In the genomic region with DNA sequence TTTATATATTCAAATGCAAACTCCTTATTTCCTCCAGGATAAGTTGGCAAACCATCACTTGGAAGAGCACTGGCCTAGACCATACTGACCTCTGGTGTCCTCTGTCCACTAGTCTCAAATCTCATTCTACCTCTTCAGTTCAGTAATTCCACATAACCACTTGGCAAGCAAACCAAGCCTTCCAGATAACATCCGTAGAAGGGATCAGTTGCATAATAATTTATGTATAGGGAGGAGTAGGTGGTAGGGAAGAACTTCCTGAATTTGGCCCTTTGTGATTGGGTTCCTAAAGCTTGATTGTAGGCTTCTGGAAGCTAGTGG, we compare ENCODE assay signal across 10 cellular contexts. TPM values are rescaled to one million over a fixed set of nuclear protein-coding genes. Genes with fewer than 3 reads are reported as not detected.
DNase-seq lines count a peak whose midpoint lies in the region; ATAC-seq, FAIRE-seq and TF ChIP-seq lines count a peak whose summit lies in the region.
"Had no signal": no experiment of that assay in that cellular context is flagged by ENCODE, and none has a peak within 500 bp of the region (broad histone marks: within the 10 kb centered on the region; RNA-seq: fewer than 3 reads in every experiment).

No MANE protein-coding gene starts in this region.

- H3K9ac ChIP-seq in astrocyte (ENCODE audit: low read length) (no peak overlapping the region), neuronal stem cell (ENCODE audit: low read depth, low read length, poor library complexity) (no peak overlapping the region)

- H3K79me2 ChIP-seq in astrocyte (ENCODE audit: insufficient read depth, low read length): peaks cover 91% of the 10 kb centered on the region

- ATAC-seq in right cardiac atrium: peak; percentile 77 to 86
- ATAC-seq in HG03196 (IDR thresholded peaks at IDR 0.05; ENCODE audit: unreplicated experiment): no peak

- no peak overlapping the region for H4K91ac ChIP-seq in neuronal stem cell (ENCODE audit: low read depth, low read length, poor library complexity)

- H2BK120ac ChIP-seq in neuronal stem cell (ENCODE audit: low read depth, low read length): no peak overlapping the region

- H3K18ac ChIP-seq in neuronal stem cell (ENCODE audit: low read length): no peak overlapping the region

- TF ChIP-seq POLR2A in spleen (IDR thresholded peaks at IDR 0.05): no peak

- no peak for FAIRE-seq in astrocyte (lab: Jason Lieb, UNC)

- 3% methylated on average over 1 of the region's 1 CpG for WGBS in right cardiac atrium
- WGBS in spleen, 5 donors: 16 to 56% (median 29%) methylated on average over 1 of the region's 1 CpG
- no CpG with 5 or more reads among the region's 1 CpG for WGBS in neuronal stem cell (ENCODE audit: extremely low coverage in 2 of 2, insufficient read length in 2 of 2, insufficient replicate concordance in 1 of 2), 2 donors

- no peak overlapping the region for H3K4me3 ChIP-seq in astrocyte (ENCODE audit: insufficient read depth, low read depth, low read length)
- no peak overlapping the region for H3K4me3 ChIP-seq in right cardiac atrium (ENCODE audit: low read length)
- H3K4me3 ChIP-seq in spleen: no peak overlapping the region
- H3K4me3 ChIP-seq in neuronal stem cell (ENCODE audit: low read length in 2 of 2): no peak overlapping the region

- H3K27ac Mint-ChIP-seq in HFFc6: peak overlapping the region; percentile 63
- no peak overlapping the region for H3K27ac Mint-ChIP-seq in astrocyte (ENCODE audit: unreplicated experiment)

- H3K27me3 Mint-ChIP-seq in HFFc6 (ENCODE audit: insufficient read depth): no peaks in the 10 kb centered on the region
- H3K27me3 Mint-ChIP-seq in astrocyte (ENCODE audit: low read depth, unreplicated experiment): no peaks in the 10 kb centered on the region

- H2BK15ac ChIP-seq in neuronal stem cell (ENCODE audit: low read length): no peak overlapping the region

- peaks cover 84% of the 10 kb centered on the region for H4K20me1 ChIP-seq in astrocyte (ENCODE audit: insufficient read depth, low read length)

- no peak overlapping the region for H2AFZ ChIP-seq in astrocyte (ENCODE audit: low read depth, low read length)
- no peak overlapping the region for H2AFZ ChIP-seq in neuronal stem cell (ENCODE audit: low read length)

- intact Hi-C loops in right cardiac atrium (cut with DNase I): no loop called here
- intact Hi-C loops in spleen (cut with DNase I; ENCODE audit: low total_unique reads): loop anchor here (10.0 kb wide), 1 partner anchor 53 kb away; a partner anchor contains a TSS

- H3K4me1 Mint-ChIP-seq in HFFc6 (ENCODE audit: low read depth) (peaks cover 55% of the 10 kb centered on the region), astrocyte (ENCODE audit: low read depth, unreplicated experiment) (peaks cover 17% of the 10 kb centered on the region)

- H3K23ac ChIP-seq in neuronal stem cell (ENCODE audit: low read depth, low read length, poor library complexity): no peak overlapping the region

- H3K4me1 ChIP-seq in astrocyte (ENCODE audit: insufficient read depth, low read length): peaks cover 24% of the 10 kb centered on the region
- peaks cover 9% of the 10 kb centered on the region for H3K4me1 ChIP-seq in right cardiac atrium (ENCODE audit: control insufficient read depth, insufficient read depth, low read length)
- H3K4me1 ChIP-seq in spleen: peaks cover 15 to 82% (median 47%) of the 10 kb centered on the region in 6 donors
- H3K4me1 ChIP-seq in neuronal stem cell (ENCODE audit: control insufficient read depth in 2 of 2, insufficient read depth in 1 of 2, low read depth in 1 of 2, low read length in 2 of 2): peaks cover 0 to 3% of the 10 kb centered on the region in 2 donors

- H3K27me3 ChIP-seq in astrocyte (ENCODE audit: insufficient read depth, low read length): no peaks in the 10 kb centered on the region
- H3K27me3 ChIP-seq in right cardiac atrium (ENCODE audit: control insufficient read depth, insufficient read depth): no peaks in the 10 kb centered on the region
- H3K27me3 ChIP-seq in spleen (replicated peaks in 1 of 7): no peaks in the 10 kb centered on the region
- no peaks in the 10 kb centered on the region for H3K27me3 ChIP-seq in neuronal stem cell (ENCODE audit: control insufficient read depth in 3 of 3, insufficient read depth in 3 of 3, low read depth in 1 of 3, low read length in 3 of 3)

- peaks cover 2% of the 10 kb centered on the region for H3K79me1 ChIP-seq in neuronal stem cell (ENCODE audit: low read depth, low read length)

- no peak overlapping the region for H2BK5ac ChIP-seq in neuronal stem cell (ENCODE audit: low read length)

- peak; percentile 34 for DNase-seq in HFFc6
- DNase-seq in astrocyte (ENCODE audit: low read depth): peak; percentile 73
- no peak for DNase-seq in right cardiac atrium
- no peak for DNase-seq in spleen
- no peak for DNase-seq in neuronal stem cell (ENCODE audit: low spot score)
- DNase-seq in mesenteric fat pad (ENCODE audit: low spot score): no peak
- DNase-seq in SKM-1 (lab: John Stamatoyannopoulos, UW; ENCODE audit: unreplicated experiment): no peak
- DNase-seq: effector CD4-positive, alpha-beta T cell; stimulated activated CD4-positive, alpha-beta T cell treated with anti-CD3 and anti-CD28 coated beads, Interleukin-12 subunit alpha, Interleukin-12 subunit beta, amount 100 ng/mL, for 4 hours had no signal

- H3K36me3 ChIP-seq in astrocyte (ENCODE audit: insufficient read depth, low read length): peaks cover 50% of the 10 kb centered on the region
- peaks cover 0 to 100% (median 71%) of the 10 kb centered on the region in 6 donors for H3K36me3 ChIP-seq in spleen
- H3K36me3 ChIP-seq in neuronal stem cell (replicated peaks in 1 of 2; ENCODE audit: control insufficient read depth in 2 of 2, insufficient read depth in 2 of 2, low read length in 2 of 2): peaks cover 26 to 99% of the 10 kb centered on the region in 2 donors

- H3K9me3 Mint-ChIP-seq in HFFc6 (no peaks in the 10 kb centered on the region), astrocyte (ENCODE audit: unreplicated experiment) (no peaks in the 10 kb centered on the region)

- no peak overlapping the region for H4K8ac ChIP-seq in neuronal stem cell (ENCODE audit: low read depth, low read length)

- H3K27ac ChIP-seq in astrocyte (ENCODE audit: low read depth, low read length): no peak overlapping the region
- H3K27ac ChIP-seq in right cardiac atrium (ENCODE audit: low read length): peak overlapping the region; percentile 35
- H3K27ac ChIP-seq in spleen: peak overlapping the region in 5 of 8 donors; percentile 13 to 43 (median 28)
- H3K27ac ChIP-seq in neuronal stem cell (replicated peaks; ENCODE audit: low read length): no peak overlapping the region

- H3K4me2 ChIP-seq in astrocyte (ENCODE audit: low read length) (peak overlapping the region; percentile 4), neuronal stem cell (ENCODE audit: insufficient read depth, low read length, poor library complexity, severe bottlenecking) (no peak overlapping the region)

- no peaks in the 10 kb centered on the region for H3K9me3 ChIP-seq in astrocyte (ENCODE audit: insufficient read depth, low read depth, low read length)
- H3K9me3 ChIP-seq in right cardiac atrium (ENCODE audit: control insufficient read depth, low read length): no peaks in the 10 kb centered on the region
- H3K9me3 ChIP-seq in spleen: no peaks in the 10 kb centered on the region
- no peaks in the 10 kb centered on the region for H3K9me3 ChIP-seq in neuronal stem cell (replicated peaks in 1 of 2; ENCODE audit: control insufficient read depth in 2 of 2, insufficient read depth in 1 of 2, low read depth in 1 of 2, low read length in 2 of 2)

- H3K14ac ChIP-seq in neuronal stem cell (ENCODE audit: low read length): no peak overlapping the region

- H3K4me3 Mint-ChIP-seq in HFFc6 (peak overlapping the region; percentile 14; the same call in 1 of the 2 replicates), astrocyte (ENCODE audit: unreplicated experiment) (no peak overlapping the region)

- H3K4ac ChIP-seq in neuronal stem cell (ENCODE audit: low read length): no peak overlapping the region

- H3K36me3 Mint-ChIP-seq in HFFc6 (ENCODE audit: low read depth) (peaks cover 33% of the 10 kb centered on the region), astrocyte (ENCODE audit: low read depth, unreplicated experiment) (peaks cover 19% of the 10 kb centered on the region)

- H2BK12ac ChIP-seq in neuronal stem cell (ENCODE audit: low read length): no peak overlapping the region

- TF ChIP-seq CTCF in HFFc6 (IDR thresholded peaks at IDR 0.05) (peak; percentile 43), astrocyte (IDR thresholded peaks at IDR 0.05; ENCODE audit: insufficient read depth, low read depth, low read length) (no peak), spleen (IDR thresholded peaks at IDR 0.05 in 8 of 11, conservative IDR thresholded peaks at IDR 0.05 in 3 of 11) (peak in 1 of 11 experiments; percentile 9)

- no peak overlapping the region for H2AK5ac ChIP-seq in neuronal stem cell (ENCODE audit: low read depth, low read length)

RNA-seq across cellular contexts. Expression of a gene that starts 55.0 kb away (rescaled TPM):
- total RNA-seq in HFFc6 (2021; fragmentation: NEBNext Ultra II Directional; extraction: Animal tissue kit (Norgen Biotek cat#: 25700)): 10 to 100 TPM; 67.2 to 81.5 (median 74.3) TPM
- total RNA-seq in astrocyte (112 and 123 TPM in 2 replicates), right cardiac atrium (100 to 1,000 TPM; 102 to 110 (median 104) TPM), spleen (100 to 1,000 TPM; 139 to 181 (median 150) TPM), mesenteric fat pad (107 TPM)
- polyA plus RNA-seq in right cardiac atrium (30.5 TPM), spleen (10 to 100 TPM; 29.6 to 38.8 (median 30.8) TPM)
- polyA plus RNA-seq in neuronal stem cell (2013, experiment 1 of 2): 150 TPM
- 162 TPM for polyA plus RNA-seq in neuronal stem cell (2013, experiment 2 of 2)

Comparison
In these comparisons a context has a peak if more than half of its experiments do, and no peak if none do; other contexts are left out.
1. DNase-seq: peak in HFFc6 (single experiment) and astrocyte (single experiment); none in right cardiac atrium (0 of 3), spleen (single experiment), neuronal stem cell (single experiment), mesenteric fat pad (single experiment) and SKM-1 (single experiment).
2. H3K27ac ChIP-seq: peak in right cardiac atrium (single experiment) and spleen (5 of 8); none in astrocyte (single experiment) and neuronal stem cell (single experiment).